In genomic region chr2:168075446-168075845, GRCh38 we compare ENCODE assay signal across 25 cellular contexts.
"Had no signal": no experiment of that assay in that cellular context is flagged by ENCODE, and none has a peak within 500 bp of the region (broad histone marks: within the 10 kb centered on the region; RNA-seq: fewer than 3 reads in every experiment).

No MANE protein-coding gene starts in this region.

- H3K4me1 ChIP-seq: adrenal gland, left lung, testis, vagina had no signal

- H3K4me3 ChIP-seq: adrenal gland, heart right ventricle, left lung, lung, sigmoid colon, smooth muscle cell, testis, vagina had no signal

- H3K27me3 ChIP-seq: adrenal gland, heart right ventricle, left lung, sigmoid colon, testis, vagina had no signal

- ATAC-seq: activated CD4-positive, alpha-beta T cell treated with anti-CD3 and anti-CD28 coated beads for 36 hours; activated naive CD4-positive, alpha-beta T cell treated with anti-CD3 and anti-CD28 coated beads, Interleukin-2, amount 50 U/mL, for 72 hours; activated T-helper 17 cell treated with anti-CD3 and anti-CD28 coated beads, Interleukin-2, amount 50 U/mL, for 72 hours; heart right ventricle; left lung; naive thymus-derived CD8-positive, alpha-beta T cell had no signal

- H3K4me3 Mint-ChIP-seq: activated CD4-positive, alpha-beta T cell treated with anti-CD3 and anti-CD28 coated beads for 36 hours; activated T-cell treated with anti-CD3 and anti-CD28 coated beads, Interleukin-2, amount 50 U/mL, for 24 hours; activated T-helper 17 cell treated with anti-CD3 and anti-CD28 coated beads, Interleukin-2, amount 50 U/mL, for 72 hours; mesothelial cell of epicardium; naive thymus-derived CD8-positive, alpha-beta T cell had no signal

- H3K9me3 ChIP-seq: adrenal gland, heart right ventricle, left lung, sigmoid colon, testis, vagina had no signal

- H3K27ac ChIP-seq: adrenal gland, heart right ventricle, left lung, sigmoid colon, testis, vagina had no signal

- DNase-seq: activated CD4-positive, alpha-beta T cell treated with anti-CD3 and anti-CD28 coated beads for 36 hours; activated CD4-positive, alpha-beta T cell treated with anti-CD3 and anti-CD28 coated beads, Interleukin-2, amount 50 U/mL, for 4 hours; activated CD8-positive, alpha-beta memory T cell treated with anti-CD3 and anti-CD28 coated beads for 24 hours; activated CD8-positive, alpha-beta memory T cell treated with anti-CD3 and anti-CD28 coated beads, Interleukin-2, amount 50 U/mL, for 4 hours; activated T-cell treated with anti-CD3 and anti-CD28 coated beads, Interleukin-2, amount 50 U/mL, for 24 hours; adrenal gland; cortex of kidney; heart right ventricle; left lung; naive thymus-derived CD8-positive, alpha-beta T cell; retina; sigmoid colon; stimulated activated CD4-positive, alpha-beta T cell treated with anti-CD3 and anti-CD28 coated beads, Interleukin-15, amount 100 ng/mL, for 24 hours; stimulated activated CD8-positive, alpha-beta memory T cell treated with anti-CD3 and anti-CD28 coated beads, Interleukin-4, amount 100 ng/mL, for 48 hours; stimulated activated naive CD4-positive, alpha-beta T cell; T-helper 9 cell; testis; trophoblast cell had no signal

- H3K27me3 Mint-ChIP-seq: activated CD4-positive, alpha-beta T cell treated with anti-CD3 and anti-CD28 coated beads for 36 hours; activated T-cell treated with anti-CD3 and anti-CD28 coated beads, Interleukin-2, amount 50 U/mL, for 24 hours; activated T-helper 17 cell treated with anti-CD3 and anti-CD28 coated beads, Interleukin-2, amount 50 U/mL, for 72 hours; naive thymus-derived CD8-positive, alpha-beta T cell; progenitor cell of endocrine pancreas had no signal

- H3K4me1 Mint-ChIP-seq: activated CD4-positive, alpha-beta T cell treated with anti-CD3 and anti-CD28 coated beads for 36 hours; mesothelial cell of epicardium had no signal

- H3K36me3 ChIP-seq: adrenal gland, vagina had no signal

- H3K27ac Mint-ChIP-seq: activated CD4-positive, alpha-beta T cell treated with anti-CD3 and anti-CD28 coated beads for 36 hours; activated naive CD4-positive, alpha-beta T cell treated with anti-CD3 and anti-CD28 coated beads, Interleukin-2, amount 50 U/mL, for 72 hours; activated T-cell treated with anti-CD3 and anti-CD28 coated beads, Interleukin-2, amount 50 U/mL, for 24 hours; activated T-helper 17 cell treated with anti-CD3 and anti-CD28 coated beads, Interleukin-2, amount 50 U/mL, for 72 hours; mesothelial cell of epicardium; progenitor cell of endocrine pancreas had no signal

- H3K9me3 Mint-ChIP-seq: activated naive CD4-positive, alpha-beta T cell treated with anti-CD3 and anti-CD28 coated beads, Interleukin-2, amount 50 U/mL, for 72 hours; activated T-cell treated with anti-CD3 and anti-CD28 coated beads, Interleukin-2, amount 50 U/mL, for 24 hours; activated T-helper 17 cell treated with anti-CD3 and anti-CD28 coated beads, Interleukin-2, amount 50 U/mL, for 72 hours; mesothelial cell of epicardium; naive thymus-derived CD8-positive, alpha-beta T cell had no signal
